Comparison of ENCODE assay signal across 27 cellular contexts in the genomic region with DNA sequence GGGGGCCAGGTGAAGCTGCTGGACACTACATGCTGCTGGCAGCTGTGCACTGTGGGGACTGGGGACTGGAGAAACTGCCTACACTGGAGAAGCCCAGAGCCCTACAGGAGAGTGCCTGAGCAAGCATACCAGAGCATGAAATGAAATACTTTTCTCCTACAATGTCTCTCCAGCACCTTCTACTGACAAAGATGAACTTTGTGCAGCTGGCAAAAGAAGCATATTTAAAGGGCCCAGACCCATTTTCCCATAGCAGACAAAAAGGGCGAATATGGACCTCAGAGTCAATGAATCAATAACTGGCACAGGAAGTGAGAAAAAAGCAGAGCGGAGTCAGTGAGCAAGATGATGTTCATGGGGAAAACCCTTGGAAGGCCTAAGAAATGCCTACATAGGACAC. TPM values are rescaled to one million over a fixed set of nuclear protein-coding genes. Genes with fewer than 3 reads are reported as not detected.
A peak's percentile ranks its signal among the peaks of the same experiment; 100 is the strongest.
DNase-seq lines count a peak whose midpoint lies in the region; ATAC-seq, FAIRE-seq and TF ChIP-seq lines count a peak whose summit lies in the region.
"Had no signal": no experiment of that assay in that cellular context is flagged by ENCODE, and none has a peak within 500 bp of the region (broad histone marks: within the 10 kb centered on the region; RNA-seq: fewer than 3 reads in every experiment).

No MANE protein-coding gene starts in this region.

- BruUV-seq in GM12878 (replicated peaks; lab: Mats Ljungman, UMichigan) (no TSS peak), HepG2 (replicated peaks; lab: Mats Ljungman, UMichigan) (no TSS peak)

- H3K9ac ChIP-seq in GM12878 (ENCODE audit: control insufficient read depth, insufficient read depth, low read length) = no peak overlapping the region
- H3K9ac ChIP-seq in HepG2 (ENCODE audit: insufficient read depth, low read depth, low read length) = no peak overlapping the region
- no peak overlapping the region for H3K9ac ChIP-seq in Karpas-422 (ENCODE audit: low read length)
- H3K9ac ChIP-seq: BLaER1 had no signal

- no peak for FAIRE-seq in GM12878 (lab: Jason Lieb, UNC)
- no peak for FAIRE-seq in HepG2 (lab: Jason Lieb, UNC)
- FAIRE-seq: A204.1, GM12891, GM19239 had no signal

- no peaks in the 10 kb centered on the region for H3K27me3 ChIP-seq in GM12878 (replicated peaks in 1 of 2; ENCODE audit: control insufficient read depth in 2 of 2, insufficient read depth in 2 of 2, low read length in 1 of 2)
- no peaks in the 10 kb centered on the region for H3K27me3 ChIP-seq in HepG2 (ENCODE audit: control insufficient read depth in 1 of 2, insufficient read depth in 2 of 2, low read length in 2 of 2)
- no peaks in the 10 kb centered on the region for H3K27me3 ChIP-seq in Karpas-422 (ENCODE audit: low read length)
- H3K27me3 ChIP-seq: BE2C, BLaER1 had no signal

- TF ChIP-seq EP300 in GM12878 (IDR thresholded peaks at IDR 0.05; ENCODE audit: borderline replicate concordance in 1 of 2, control insufficient read depth in 1 of 2, low read depth in 2 of 2, low read length in 2 of 2) (no peak), HepG2 (IDR thresholded peaks at IDR 0.05; ENCODE audit: low read depth in 2 of 2, low read length in 2 of 2) (no peak), HepG2 (CRISPR knock-in tag; IDR thresholded peaks at IDR 0.05; ENCODE audit: borderline replicate concordance) (no peak)

- no peak overlapping the region for H3K4me2 ChIP-seq in GM12878 (ENCODE audit: control insufficient read depth, insufficient read depth)
- no peak overlapping the region for H3K4me2 ChIP-seq in HepG2 (ENCODE audit: low read depth, low read length)
- no peak overlapping the region for H3K4me2 ChIP-seq in Karpas-422 (ENCODE audit: low read depth, low read length, poor library complexity, severe bottlenecking)
- H3K4me2 ChIP-seq: BLaER1 had no signal

- RAD21 ChIA-PET in GM12878 (lab: Charles Lee; ENCODE audit: unreplicated experiment) = no interaction called here

- peak; percentile 35 for ATAC-seq in GM12878
- ATAC-seq in HepG2 = no peak
- ATAC-seq in HG03432 (IDR thresholded peaks at IDR 0.05; ENCODE audit: unreplicated experiment) = no peak
- ATAC-seq: CD8-positive, alpha-beta T cell had no signal

- H4K20me1 ChIP-seq in GM12878 (ENCODE audit: control insufficient read depth, insufficient read depth) (no peaks in the 10 kb centered on the region), HepG2 (ENCODE audit: insufficient read depth, low read length) (no peaks in the 10 kb centered on the region), Karpas-422 (ENCODE audit: insufficient read depth, low read depth, low read length) (no peaks in the 10 kb centered on the region)
- H4K20me1 ChIP-seq: BLaER1 had no signal

- 74% methylated on average over 2 of the region's 2 CpGs for WGBS in GM12878 (ENCODE audit: insufficient coverage, insufficient replicate concordance, low lambda C conversion rate, missing lambda C conversion rate)
- 91% methylated on average over 2 of the region's 2 CpGs for WGBS in HepG2 (ENCODE audit: low lambda C conversion rate)

- TF ChIP-seq CTCF in HEK293 (tag by site-specific recombination; IDR thresholded peaks at IDR 0.05) (no peak), GM12878 (IDR thresholded peaks at IDR 0.05 in 2 of 3, conservative IDR thresholded peaks at IDR 0.05 in 1 of 3; ENCODE audit: control insufficient read depth in 2 of 3, extremely low read depth in 1 of 3, insufficient read depth in 1 of 3, low read depth in 3 of 3, low read length in 3 of 3) (no peak), HepG2 (CRISPR knock-in tag; IDR thresholded peaks at IDR 0.05) (no peak)

- H2AFZ ChIP-seq in GM12878 (ENCODE audit: control insufficient read depth, low read depth, low read length) = no peak overlapping the region
- no peak overlapping the region for H2AFZ ChIP-seq in HepG2 (ENCODE audit: low read length)
- H2AFZ ChIP-seq in Karpas-422 (ENCODE audit: low read length) = no peak overlapping the region

- POLR2A ChIA-PET in HEK293 (lab: Yijun Ruan, JAX) = no interaction called here
- POLR2A ChIA-PET in GM12878 (lab: Charles Lee) = no interaction called here
- POLR2A ChIA-PET in HepG2 (lab: Yijun Ruan, JAX) = no interaction called here

- no peaks in the 10 kb centered on the region; the same call in 1 of the 2 replicates for H3K9me3 ChIP-seq in HEK293 (ENCODE audit: control insufficient read depth, insufficient read depth, low read depth, low read length)
- peaks cover 2% of the 10 kb centered on the region; the same call in 1 of the 3 replicates for H3K9me3 ChIP-seq in GM12878 (replicated peaks; ENCODE audit: control insufficient read depth, insufficient read depth, low read length)
- H3K9me3 ChIP-seq in HepG2 (ENCODE audit: low read length) = peaks cover 7% of the 10 kb centered on the region; the same call in 1 of the 2 replicates
- H3K9me3 ChIP-seq in Karpas-422 (ENCODE audit: low read length) = peaks cover 4% of the 10 kb centered on the region; the same call in 1 of the 2 replicates
- H3K9me3 ChIP-seq: BE2C had no signal

- H3K4me3 ChIP-seq in HEK293 (ENCODE audit: low read depth, low read length) (no peak overlapping the region), GM12878 (no peak overlapping the region), HepG2 (replicated peaks in 1 of 3; ENCODE audit: insufficient read depth in 1 of 3, low read depth in 2 of 3, low read length in 3 of 3) (no peak overlapping the region), Karpas-422 (ENCODE audit: low read length) (no peak overlapping the region)
- H3K4me3 ChIP-seq: BLaER1 had no signal

- in situ Hi-C loops in GM12878 (cut with MboI) (no loop called here), HepG2 (cut with HindIII; ENCODE audit: extremely low pct_ligation_motif_present, low pct_unique_long_range_greater_than_20kb) (no loop called here)

- TF ChIP-seq POLR2A in GM12878 (IDR thresholded peaks at IDR 0.05; ENCODE audit: low read depth, low read length) (no peak), HepG2 (IDR thresholded peaks at IDR 0.05; ENCODE audit: insufficient read depth in 1 of 2, low read depth in 2 of 2, low read length in 2 of 2) (no peak)

- no peak for DNase-seq in GM12878 (ENCODE audit: low read depth, low spot score)
- no peak for DNase-seq in HepG2 (ENCODE audit: low spot score)
- DNase-seq in Karpas-422 = no peak
- DNase-seq in COR-L47 (lab: John Stamatoyannopoulos, UW) = no peak
- DNase-seq: 8988T; ACHN; BE2C; C1 segment of cervical spinal cord; CD4-positive, alpha-beta T cell; CD8-positive, alpha-beta T cell; DMS 273 treated with DMSO at 0.1 percent for 48 hours; DMS153; DMS53; DMS79; DND-41; EL; GDM1 had no signal

- no peak for TF ChIP-seq RAD21 in GM12878 (IDR thresholded peaks at IDR 0.05; ENCODE audit: insufficient read depth, low read depth, low read length)
- TF ChIP-seq RAD21 in HepG2 (CRISPR knock-in tag; IDR thresholded peaks at IDR 0.05) = no peak

- H3K4me1 ChIP-seq in HEK293 (ENCODE audit: control insufficient read depth, insufficient read depth, low read length) (no peaks in the 10 kb centered on the region), GM12878 (ENCODE audit: control insufficient read depth, insufficient read depth, low read length) (no peaks in the 10 kb centered on the region), HepG2 (ENCODE audit: insufficient read depth, low read length) (peaks cover 26% of the 10 kb centered on the region), Karpas-422 (ENCODE audit: low read length) (no peaks in the 10 kb centered on the region)
- H3K4me1 ChIP-seq: BE2C had no signal

- H3K36me3 ChIP-seq in HEK293 (ENCODE audit: control insufficient read depth in 2 of 2, insufficient read depth in 1 of 2, low read length in 2 of 2) = no peaks in the 10 kb centered on the region
- no peaks in the 10 kb centered on the region for H3K36me3 ChIP-seq in GM12878 (ENCODE audit: control insufficient read depth in 2 of 2, insufficient read depth in 2 of 2, low read length in 1 of 2)
- no peaks in the 10 kb centered on the region for H3K36me3 ChIP-seq in HepG2 (replicated peaks in 1 of 2; ENCODE audit: control insufficient read depth in 1 of 2, insufficient read depth in 2 of 2, low read length in 2 of 2)
- H3K36me3 ChIP-seq in Karpas-422 (ENCODE audit: insufficient read depth, low read length) = no peaks in the 10 kb centered on the region
- H3K36me3 ChIP-seq: BE2C, BLaER1 had no signal

- intact Hi-C loops in GM12878 (cut with micrococcal nuclease; ENCODE audit: unreplicated experiment) (no loop called here), HepG2 (cut with micrococcal nuclease; ENCODE audit: unreplicated experiment) (no loop called here)

- SMC1A ChIA-PET in GM12878 (lab: Charles Lee; ENCODE audit: uncharacterized antibody, unreplicated experiment) = no interaction called here

- CTCF ChIA-PET in HEK293 (lab: Yijun Ruan, JAX) = interaction anchor here (0.8 kb wide), 1 partner anchor 798 kb away, joined by 5 read pairs; no protein-coding TSS in a partner anchor
- CTCF ChIA-PET in GM12878 (lab: Yijun Ruan, JAX) = no interaction called here
- CTCF ChIA-PET in HepG2 (lab: Yijun Ruan, JAX; ENCODE audit: low intra/inter-chr PET ratio, low total read pairs) = no interaction called here

- no peak overlapping the region for H3K27ac ChIP-seq in HEK293 (ENCODE audit: extremely low read depth, low read depth, low read length)
- no peak overlapping the region for H3K27ac ChIP-seq in GM12878 (ENCODE audit: control insufficient read depth, insufficient read depth)
- H3K27ac ChIP-seq in HepG2 (ENCODE audit: extremely low read length, insufficient read depth, low read length) = no peak overlapping the region
- H3K27ac ChIP-seq in Karpas-422 (ENCODE audit: low read length) = no peak overlapping the region
- H3K27ac ChIP-seq: BLaER1 had no signal

- H3K79me2 ChIP-seq in GM12878 (ENCODE audit: control insufficient read depth, insufficient read depth, low read length) (no peaks in the 10 kb centered on the region), HepG2 (ENCODE audit: insufficient read depth, low read length) (no peaks in the 10 kb centered on the region), Karpas-422 (ENCODE audit: low read length) (no peaks in the 10 kb centered on the region)

- no peaks in the 10 kb centered on the region for H3K9me2 ChIP-seq in Karpas-422 (replicated peaks; ENCODE audit: insufficient read depth, low read length)

RNA-seq across cellular contexts. Expression of a gene that starts 30.9 kb away (rescaled TPM):
- 13.3 and 14.2 TPM in 2 replicates for total RNA-seq in GM12878 (2013; cell fraction: nucleolus; rRNA removed)
- total RNA-seq in GM12878 (2014; rRNA removed) (8.9 and 11.7 TPM in 2 replicates), GM12878 (2014; rRNA removed; fragmentation: Illumina TruSeq; extraction: Trizol) (11.8 and 12.1 TPM in 2 replicates), GM12878 (2021) (10.5 and 11.2 TPM in 2 replicates), HepG2 (2016; rRNA removed; fragmentation: Illumina TruSeq; extraction: Trizol) (64.2 and 91.1 TPM in 2 replicates)
- polyA plus RNA-seq in GM12878 (2011; ENCODE audit: low read depth) = 4.5 TPM
- polyA plus RNA-seq in GM12878 (2011; rRNA removed) (11.2 and 15.5 TPM in 2 replicates), GM12878 (2014; fragmentation: Illumina TruSeq; extraction: Trizol) (9.0 and 12.0 TPM in 2 replicates), GM12878 (2014; fragmentation: Nextera tagmentation; extraction: Ambion mirVana) (1 to 10 TPM; 6.3 to 8.5 TPM), GM12878 (2014; rRNA removed) (8.8 and 11.0 TPM in 2 replicates), GM12878 (2016; fragmentation: Nextera tagmentation; extraction: Ambion mirVana) (10 to 100 TPM; 20.8 to 22.3 TPM), HepG2 (2011; rRNA removed) (265 and 274 TPM in 2 replicates)
- polyA plus RNA-seq in GM12878 (2011; cell fraction: cytosol; rRNA removed) = 4.4 and 4.5 TPM in 2 replicates
- polyA plus RNA-seq in GM12878 (2011; cell fraction: nucleus; rRNA removed) = 10.1 and 10.3 TPM in 2 replicates
- 7.0 and 7.9 TPM in 2 replicates for polyA plus RNA-seq in GM12878 (2012)
- 8.0 and 12.6 TPM in 2 replicates for polyA minus RNA-seq in GM12878 (2011; rRNA and poly(A)+ RNA removed)
- polyA minus RNA-seq in GM12878 (2011; cell fraction: cytosol; rRNA and poly(A)+ RNA removed) = 2.1 and 4.2 TPM in 2 replicates
- 7.7 and 10.3 TPM in 2 replicates for polyA minus RNA-seq in GM12878 (2011; cell fraction: nucleus; rRNA and poly(A)+ RNA removed)
- total RNA-seq in HepG2 (2016; cell fraction: cytosol; rRNA removed; fragmentation: Illumina TruSeq; extraction: Trizol; ENCODE audit: low read depth) = 8.4 and 10.9 TPM in 2 replicates
- total RNA-seq in HepG2 (2016; cell fraction: insoluble cytoplasmic fraction; rRNA removed; fragmentation: Illumina TruSeq; extraction: Trizol) = 66.0 and 90.6 TPM in 2 replicates
- total RNA-seq in HepG2 (2016; cell fraction: membrane; rRNA removed; fragmentation: Illumina TruSeq; extraction: Trizol) = 16.0 and 19.5 TPM in 2 replicates
- 61.7 and 67.1 TPM in 2 replicates for total RNA-seq in HepG2 (2016; cell fraction: nucleus; rRNA removed; fragmentation: Illumina TruSeq; extraction: Trizol)
- 91.6 and 146 TPM in 2 replicates for polyA plus RNA-seq in HepG2 (2011; cell fraction: cytosol; rRNA removed)
- polyA plus RNA-seq in HepG2 (2011; cell fraction: nucleus; rRNA removed) = 267 and 310 TPM in 2 replicates
- 133 and 173 TPM in 2 replicates for polyA plus RNA-seq in HepG2 (2012)
- polyA plus RNA-seq in HepG2 (2016; cell fraction: cytosol; fragmentation: Illumina TruSeq; extraction: Trizol; ENCODE audit: low read depth) = 4.9 and 5.5 TPM in 2 replicates
- 71.8 and 74.5 TPM in 2 replicates for polyA plus RNA-seq in HepG2 (2016; cell fraction: insoluble cytoplasmic fraction; fragmentation: Illumina TruSeq; extraction: Trizol; ENCODE audit: low read depth)
- polyA plus RNA-seq in HepG2 (2016; cell fraction: membrane; fragmentation: Illumina TruSeq; extraction: Trizol; ENCODE audit: low read depth) = 8.3 and 9.0 TPM in 2 replicates
- polyA plus RNA-seq in HepG2 (2016; cell fraction: nucleus; fragmentation: Illumina TruSeq; extraction: Trizol; ENCODE audit: insufficient read depth, low read depth) = 71.3 and 81.0 TPM in 2 replicates
- 11.6 and 131 TPM in 2 replicates for polyA minus RNA-seq in HepG2 (2011; rRNA and poly(A)+ RNA removed; ENCODE audit: low replicate concordance)
- 129 and 164 TPM in 2 replicates for polyA minus RNA-seq in HepG2 (2011; cell fraction: cytosol; rRNA and poly(A)+ RNA removed)
- 724 and 744 TPM in 2 replicates for polyA minus RNA-seq in HepG2 (2011; cell fraction: nucleus; rRNA and poly(A)+ RNA removed)
- 16.8 and 26.1 TPM in 2 replicates for total RNA-seq in Karpas-422 (2014; rRNA removed; shearing (Covaris generic); ENCODE audit: low replicate concordance)

RNA-seq across cellular contexts. Expression of a gene that starts 44.8 kb away (rescaled TPM):
- total RNA-seq in GM12878 (2013; cell fraction: nucleolus; rRNA removed) = 21.6 and 24.6 TPM in 2 replicates
- 16.3 and 18.5 TPM in 2 replicates for total RNA-seq in GM12878 (2014; rRNA removed)
- total RNA-seq in GM12878 (2014; rRNA removed; fragmentation: Illumina TruSeq; extraction: Trizol) = 27.4 and 29.7 TPM in 2 replicates
- 11.8 and 12.4 TPM in 2 replicates for total RNA-seq in GM12878 (2021)
- 11.5 TPM for polyA plus RNA-seq in GM12878 (2011; ENCODE audit: low read depth)
- polyA plus RNA-seq in GM12878 (2011; rRNA removed) = 107 and 145 TPM in 2 replicates
- 51.3 and 59.1 TPM in 2 replicates for polyA plus RNA-seq in GM12878 (2011; cell fraction: cytosol; rRNA removed)
- polyA plus RNA-seq in GM12878 (2011; cell fraction: nucleus; rRNA removed) = 21.7 and 26.6 TPM in 2 replicates
- 9.9 and 13.4 TPM in 2 replicates for polyA plus RNA-seq in GM12878 (2012)
- 26.8 and 32.5 TPM in 2 replicates for polyA plus RNA-seq in GM12878 (2014; fragmentation: Illumina TruSeq; extraction: Trizol)
- 10 to 100 TPM; 18.2 to 19.4 TPM for polyA plus RNA-seq in GM12878 (2014; fragmentation: Nextera tagmentation; extraction: Ambion mirVana)
- 11.6 and 13.4 TPM in 2 replicates for polyA plus RNA-seq in GM12878 (2014; rRNA removed)
- polyA plus RNA-seq in GM12878 (2016; fragmentation: Nextera tagmentation; extraction: Ambion mirVana) = 10 to 100 TPM; 18.3 to 18.4 TPM
- 50.6 and 58.2 TPM in 2 replicates for polyA minus RNA-seq in GM12878 (2011; rRNA and poly(A)+ RNA removed)
- polyA minus RNA-seq in GM12878 (2011; cell fraction: cytosol; rRNA and poly(A)+ RNA removed) = 18.8 and 22.4 TPM in 2 replicates
- 18.3 and 26.7 TPM in 2 replicates for polyA minus RNA-seq in GM12878 (2011; cell fraction: nucleus; rRNA and poly(A)+ RNA removed)
- total RNA-seq in HepG2 (2016; rRNA removed; fragmentation: Illumina TruSeq; extraction: Trizol) = not detected in 2 replicates
- not detected in 2 replicates for total RNA-seq in HepG2 (2016; cell fraction: cytosol; rRNA removed; fragmentation: Illumina TruSeq; extraction: Trizol; ENCODE audit: low read depth)
- total RNA-seq in HepG2 (2016; cell fraction: insoluble cytoplasmic fraction; rRNA removed; fragmentation: Illumina TruSeq; extraction: Trizol) = not detected in 2 replicates
- not detected in 2 replicates for total RNA-seq in HepG2 (2016; cell fraction: membrane; rRNA removed; fragmentation: Illumina TruSeq; extraction: Trizol)
- total RNA-seq in HepG2 (2016; cell fraction: nucleus; rRNA removed; fragmentation: Illumina TruSeq; extraction: Trizol) = not detected in 2 replicates
- not detected in 2 replicates for polyA plus RNA-seq in HepG2 (2011; rRNA removed)
- polyA plus RNA-seq in HepG2 (2011; cell fraction: cytosol; rRNA removed) = not detected in 2 replicates
- polyA plus RNA-seq in HepG2 (2011; cell fraction: nucleus; rRNA removed) = not detected in 2 replicates
- not detected in 2 replicates for polyA plus RNA-seq in HepG2 (2012)
- not detected in 2 replicates for polyA plus RNA-seq in HepG2 (2016; cell fraction: cytosol; fragmentation: Illumina TruSeq; extraction: Trizol; ENCODE audit: low read depth)
- polyA plus RNA-seq in HepG2 (2016; cell fraction: insoluble cytoplasmic fraction; fragmentation: Illumina TruSeq; extraction: Trizol; ENCODE audit: low read depth) = not detected in 2 replicates
- not detected in 2 replicates for polyA plus RNA-seq in HepG2 (2016; cell fraction: membrane; fragmentation: Illumina TruSeq; extraction: Trizol; ENCODE audit: low read depth)
- polyA plus RNA-seq in HepG2 (2016; cell fraction: nucleus; fragmentation: Illumina TruSeq; extraction: Trizol; ENCODE audit: insufficient read depth, low read depth) = not detected in 2 replicates
- not detected in 2 replicates for polyA minus RNA-seq in HepG2 (2011; rRNA and poly(A)+ RNA removed; ENCODE audit: low replicate concordance)
- polyA minus RNA-seq in HepG2 (2011; cell fraction: cytosol; rRNA and poly(A)+ RNA removed) = not detected in 2 replicates
- not detected in 2 replicates for polyA minus RNA-seq in HepG2 (2011; cell fraction: nucleus; rRNA and poly(A)+ RNA removed)
- total RNA-seq in Karpas-422 (2014; rRNA removed; shearing (Covaris generic); ENCODE audit: low replicate concordance) = 0.30 and 1.5 TPM in 2 replicates
- total RNA-seq: A673, Daoy, G401 had no signal
- polyA plus RNA-seq: AG04450 had no signal
